8 cellular contexts compared by ENCODE assay signal in genomic region chr5:80959768-80960442, GRCh38. TPM values are rescaled to one million over a fixed set of nuclear protein-coding genes. Genes with fewer than 3 reads are reported as not detected.
DNase-seq lines count a peak whose midpoint lies in the region; ATAC-seq and TF ChIP-seq lines count a peak whose summit lies in the region.
"Had no signal": no experiment of that assay in that cellular context is flagged by ENCODE, and none has a peak within 500 bp of the region (broad histone marks: within the 10 kb centered on the region; RNA-seq: fewer than 3 reads in every experiment).

Gene RASGRF2, plus strand, starts transcription at chr5:80960363. Its CDS starts 376 bp downstream, at chr5:80960739.

- H3K27me3 ChIP-seq in Karpas-422 (ENCODE audit: low read length), result no peaks in the 10 kb centered on the region
- H3K27me3 ChIP-seq in lower lobe of right lung (ENCODE audit: low read depth), result peaks cover 40% of the 10 kb centered on the region
- no peaks in the 10 kb centered on the region for H3K27me3 ChIP-seq in HAP-1 (ENCODE audit: low read depth)

- no peaks in the 10 kb centered on the region for H4K20me1 ChIP-seq in Karpas-422 (ENCODE audit: insufficient read depth, low read depth, low read length)

- no peaks in the 10 kb centered on the region for H3K36me3 ChIP-seq in Karpas-422 (ENCODE audit: insufficient read depth, low read length)
- no peaks in the 10 kb centered on the region for H3K36me3 ChIP-seq in lower lobe of right lung
- no peaks in the 10 kb centered on the region for H3K36me3 ChIP-seq in HAP-1 (replicated peaks)

- TF ChIP-seq CTCF in lower lobe of right lung (IDR thresholded peaks at IDR 0.05), result no peak

- H3K9me3 ChIP-seq in Karpas-422 (ENCODE audit: low read length), result no peaks in the 10 kb centered on the region
- no peaks in the 10 kb centered on the region for H3K9me3 ChIP-seq in lower lobe of right lung
- no peaks in the 10 kb centered on the region for H3K9me3 ChIP-seq in HAP-1

- H3K27ac ChIP-seq in Karpas-422 (ENCODE audit: low read length) (peak within 1 kb of the TSS; percentile 98), lower lobe of right lung (peak within 1 kb of the TSS; percentile 69)

- peak within 1 kb of the TSS; percentile 70 for H3K4me2 ChIP-seq in Karpas-422 (ENCODE audit: low read depth, low read length, poor library complexity, severe bottlenecking)

- in situ Hi-C loops in HAP-1 (cut with MboI; ENCODE audit: low sequenced_read_pairs), result no loop called here

- H3K4me1 ChIP-seq in Karpas-422 (ENCODE audit: low read length) (peaks cover 89% of the 10 kb centered on the region), lower lobe of right lung (peaks cover 11% of the 10 kb centered on the region), HAP-1 (peaks cover 50% of the 10 kb centered on the region)

- peak within 1 kb of the TSS; percentile 46 for H3K4me3 ChIP-seq in Karpas-422 (ENCODE audit: low read length)
- peak within 1 kb of the TSS; percentile 63 for H3K4me3 ChIP-seq in lower lobe of right lung
- H3K4me3 ChIP-seq in HAP-1, result no peak within 1 kb of the TSS

- peak within 1 kb of the TSS; percentile 60 for H3K9ac ChIP-seq in Karpas-422 (ENCODE audit: low read length)

- intact Hi-C loops in lower lobe of right lung (cut with DNase I), result no loop called here

- H3K9me2 ChIP-seq in Karpas-422 (replicated peaks; ENCODE audit: insufficient read depth, low read length), result no peaks in the 10 kb centered on the region

- H2AFZ ChIP-seq in Karpas-422 (ENCODE audit: low read length), result no peak within 1 kb of the TSS

- DNase-seq in Karpas-422 (peak; percentile 38), ecto neural progenitor cell (ENCODE audit: low spot score) (peak; percentile 75), lower lobe of right lung (no peak), HUDEP-2 (lab: John Stamatoyannopoulos, UW; ENCODE audit: unreplicated experiment in 76 of 76) (no peak), HAP-1 (ENCODE audit: low spot score in 2 of 2) (no peak)
- DNase-seq in activated CD4-positive, alpha-beta T cell treated with anti-CD3 and anti-CD28 coated beads, Interleukin-2, amount 50 U/mL, for 48 hours, result peak; percentile 56 to 64
- DNase-seq in stimulated activated CD4-positive, alpha-beta T cell treated with anti-CD3 and anti-CD28 coated beads, TNF-alpha, amount 100 ng/mL, for 4 hours (ENCODE audit: low read depth in 3 of 3), result peak; percentile 21 to 29 (median 28)

- peaks cover 7% of the 10 kb centered on the region for H3K79me2 ChIP-seq in Karpas-422 (ENCODE audit: low read length)

- peak in 1 of 2 donors; percentile 41 for ATAC-seq in lower lobe of right lung

RNA-seq across cellular contexts. Expression of gene RASGRF2, which starts in this region (rescaled TPM):
- total RNA-seq in Karpas-422 (2014; rRNA removed; shearing (Covaris generic); ENCODE audit: low replicate concordance), result 11.1 and 19.4 TPM in 2 replicates
- 6.7 TPM for total RNA-seq in lower lobe of right lung
- total RNA-seq: SK-MEL-5 had no signal

Comparison
In these comparisons a context has a peak if more than half of its experiments do, and no peak if none do; other contexts are left out.
1. DNase-seq: peak in Karpas-422 (single experiment), activated CD4-positive, alpha-beta T cell treated with anti-CD3 and anti-CD28 coated beads, Interleukin-2, amount 50 U/mL, for 48 hours (2 of 2), ecto neural progenitor cell (single experiment) and stimulated activated CD4-positive, alpha-beta T cell treated with anti-CD3 and anti-CD28 coated beads, TNF-alpha, amount 100 ng/mL, for 4 hours (3 of 3); none in lower lobe of right lung (single experiment), HUDEP-2 (0 of 76) and HAP-1 (0 of 2).